7 cellular contexts compared by ENCODE assay signal in the genomic region with DNA sequence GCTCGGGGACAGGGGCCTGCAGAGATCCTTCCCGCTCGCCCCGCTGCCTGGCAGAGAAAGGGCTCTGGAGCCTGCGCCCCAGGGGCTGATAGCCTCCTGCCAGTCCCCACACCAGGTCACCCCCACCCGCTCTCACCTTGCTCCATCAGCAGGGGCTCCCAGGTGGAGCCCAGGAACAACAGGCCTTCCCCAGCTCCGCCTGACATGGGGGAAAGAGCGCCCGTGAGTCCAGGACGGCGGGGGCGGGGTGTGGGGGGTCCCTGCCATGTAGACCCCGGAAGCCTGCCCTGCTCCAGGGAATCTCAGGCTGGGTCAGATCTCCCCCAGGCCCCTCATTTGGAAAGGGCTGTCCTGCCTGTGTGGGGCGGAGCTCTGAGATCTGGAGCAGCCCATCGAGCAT.
"Had no signal": no experiment of that assay in that cellular context is flagged by ENCODE, and none has a peak within 500 bp of the region (broad histone marks: within the 10 kb centered on the region; RNA-seq: fewer than 3 reads in every experiment).

No MANE protein-coding gene starts in this region.

- H3K4me3 ChIP-seq: GM23248, K562 had no signal

- DNase-seq: GM23248, H9, HCEC 1CT, IMR-90, KG1 had no signal

- H3K4me3 Mint-ChIP-seq: H9 had no signal

- H3K9me3 Mint-ChIP-seq: H9 had no signal

- H3K27ac ChIP-seq: GM23248, HL-60 had no signal

- H3K9ac ChIP-seq: GM23248 had no signal

- ATAC-seq: K562 had no signal

- H2AFZ ChIP-seq: GM23248 had no signal
